Comparison of ENCODE assay signal across 25 cellular contexts in the genomic region with DNA sequence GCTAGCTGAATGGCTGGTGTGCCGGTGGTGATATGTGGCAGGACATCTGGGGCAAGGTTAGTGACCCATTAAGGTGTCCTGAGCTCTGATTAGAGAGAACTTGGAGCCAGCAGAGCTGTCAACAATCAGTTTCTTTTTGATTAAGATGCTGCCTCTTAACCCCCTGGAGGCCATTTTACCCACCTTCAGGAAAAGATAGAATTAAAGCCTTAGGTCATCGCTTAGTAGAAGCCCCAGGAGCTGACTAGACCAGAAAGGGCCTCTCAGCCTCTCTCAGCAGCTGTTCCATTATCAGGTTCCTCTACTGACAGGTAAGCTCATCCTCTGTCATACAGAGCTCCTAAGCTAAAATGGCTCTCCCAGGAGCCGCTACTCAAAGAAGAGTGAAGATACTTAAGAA.
DNase-seq lines count a peak whose midpoint lies in the region; ATAC-seq and TF ChIP-seq lines count a peak whose summit lies in the region.
"Had no signal": no experiment of that assay in that cellular context is flagged by ENCODE, and none has a peak within 500 bp of the region (broad histone marks: within the 10 kb centered on the region; RNA-seq: fewer than 3 reads in every experiment).

No MANE protein-coding gene starts in this region.

- H3K36me3 Mint-ChIP-seq in CD4-positive, alpha-beta T cell (ENCODE audit: low read depth): no peaks in the 10 kb centered on the region
- H3K36me3 Mint-ChIP-seq in T-helper 17 cell (ENCODE audit: low read depth): no peaks in the 10 kb centered on the region
- H3K36me3 Mint-ChIP-seq in naive thymus-derived CD4-positive, alpha-beta T cell: peaks cover 0 to 10% (median 3%) of the 10 kb centered on the region in 5 donors

- CTCF ChIA-PET in CD4-positive, alpha-beta T cell (lab: Charles Lee): interaction anchor here (0.8 kb wide), 1 partner anchor 10 kb away, joined by 3 read pairs; no protein-coding TSS in a partner anchor
- CTCF ChIA-PET in naive thymus-derived CD4-positive, alpha-beta T cell (lab: Charles Lee): interaction anchor here (0.6 kb wide), 2 partner anchors 10 to 769 kb away, joined by 3 read pairs; no protein-coding TSS in a partner anchor

- DNase-seq in CD4-positive, alpha-beta T cell: no peak
- peak; percentile 10 for DNase-seq in ELF-1 (ENCODE audit: low read depth, low spot score)
- no peak for DNase-seq in T-helper 17 cell
- no peak for DNase-seq in naive thymus-derived CD4-positive, alpha-beta T cell
- no peak for DNase-seq in posterior vena cava (ENCODE audit: low spot score)
- DNase-seq in upper lobe of left lung: no peak
- DNase-seq: activated CD4-positive, alpha-beta T cell treated with anti-CD3 and anti-CD28 coated beads for 36 hours; activated effector memory CD4-positive, alpha-beta T cell treated with anti-CD3 and anti-CD28 coated beads, Interleukin-2, amount 50 U/mL, for 16 hours; Caco-2; central memory CD4-positive, alpha-beta T cell; cortex of kidney; DMS79; GF-D8; GOT3; IMR-90; left lung; MV-4-11; Peyer's patch; stimulated activated CD4-positive, alpha-beta T cell treated with anti-CD3 and anti-CD28 coated beads, Interleukin-15, amount 100 ng/mL, for 24 hours; stimulated activated naive CD4-positive, alpha-beta T cell had no signal

- H3K4me1 Mint-ChIP-seq in CD4-positive, alpha-beta T cell (ENCODE audit: low read depth): no peaks in the 10 kb centered on the region
- H3K4me1 Mint-ChIP-seq in T-helper 17 cell: peaks cover 2% of the 10 kb centered on the region
- H3K4me1 Mint-ChIP-seq in naive thymus-derived CD4-positive, alpha-beta T cell: peaks cover 0 to 9% (median 4%) of the 10 kb centered on the region in 7 donors

- H3K4me3 ChIP-seq in naive thymus-derived CD4-positive, alpha-beta T cell (ENCODE audit: low read length): no peak overlapping the region
- no peak overlapping the region for H3K4me3 ChIP-seq in upper lobe of left lung
- H3K4me3 ChIP-seq: BLaER1 treated with 17β-estradiol and CSF1 and Interleukin-3, amounts not matched to agents 10 nM and 100 nM; left lung; Peyer's patch; suprapubic skin had no signal

- H3K36me3 ChIP-seq in naive thymus-derived CD4-positive, alpha-beta T cell (ENCODE audit: control insufficient read depth in 2 of 3, insufficient read depth in 3 of 3, low read length in 3 of 3): no peaks in the 10 kb centered on the region
- H3K36me3 ChIP-seq in upper lobe of left lung: no peaks in the 10 kb centered on the region
- H3K36me3 ChIP-seq: BLaER1 treated with 17β-estradiol and CSF1 and Interleukin-3, amounts not matched to agents 10 nM and 100 nM; left lung; Peyer's patch; suprapubic skin had no signal

- no peak for TF ChIP-seq CTCF in CD4-positive, alpha-beta T cell (IDR thresholded peaks at IDR 0.05)
- no peak for TF ChIP-seq CTCF in upper lobe of left lung (IDR thresholded peaks at IDR 0.05)

- H3K4me1 ChIP-seq in naive thymus-derived CD4-positive, alpha-beta T cell (ENCODE audit: control insufficient read depth in 2 of 2, insufficient read depth in 2 of 2, low read length in 2 of 2): no peaks in the 10 kb centered on the region
- no peaks in the 10 kb centered on the region for H3K4me1 ChIP-seq in upper lobe of left lung
- H3K4me1 ChIP-seq: BLaER1 treated with 17β-estradiol and CSF1 and Interleukin-3, amounts not matched to agents 10 nM and 100 nM; Caco-2; left lung; suprapubic skin had no signal

- no peak overlapping the region for H3K27ac ChIP-seq in CD4-positive, alpha-beta T cell (ENCODE audit: low read depth, low read length)
- no peak overlapping the region for H3K27ac ChIP-seq in naive thymus-derived CD4-positive, alpha-beta T cell (ENCODE audit: low read depth, low read length)
- H3K27ac ChIP-seq in upper lobe of left lung: no peak overlapping the region
- H3K27ac ChIP-seq: BLaER1 treated with 17β-estradiol and CSF1 and Interleukin-3, amounts not matched to agents 10 nM and 100 nM; left lung; suprapubic skin had no signal

- intact Hi-C loops in CD4-positive, alpha-beta T cell (cut with DNase I, micrococcal nuclease): no loop called here
- intact Hi-C loops in naive thymus-derived CD4-positive, alpha-beta T cell (cut with micrococcal nuclease): no loop called here
- intact Hi-C loops in posterior vena cava (cut with DNase I): no loop called here

- 70 to 78% methylated on average over 3 of the region's 3 CpGs for WGBS in upper lobe of left lung, 2 donors

- no peak for ATAC-seq in CD4-positive, alpha-beta T cell (ENCODE audit: poor library complexity)
- ATAC-seq in T-helper 17 cell (no peak), GM18867 (IDR thresholded peaks at IDR 0.05; ENCODE audit: unreplicated experiment) (no peak), upper lobe of left lung (ENCODE audit: low FRiP score in 2 of 2) (no peak), GM18858 (IDR thresholded peaks at IDR 0.05; ENCODE audit: unreplicated experiment) (no peak)
- no peak for ATAC-seq in naive thymus-derived CD4-positive, alpha-beta T cell
- ATAC-seq: activated CD4-positive, alpha-beta T cell treated with anti-CD3 and anti-CD28 coated beads for 36 hours; esophagus mucosa; left lung had no signal

- no peak overlapping the region for H3K4me3 Mint-ChIP-seq in CD4-positive, alpha-beta T cell
- no peak overlapping the region for H3K4me3 Mint-ChIP-seq in T-helper 17 cell
- no peak overlapping the region for H3K4me3 Mint-ChIP-seq in naive thymus-derived CD4-positive, alpha-beta T cell
- H3K4me3 Mint-ChIP-seq: activated CD4-positive, alpha-beta T cell treated with anti-CD3 and anti-CD28 coated beads for 36 hours had no signal

- no peak for TF ChIP-seq POLR2A in upper lobe of left lung (IDR thresholded peaks at IDR 0.05)

- no peaks in the 10 kb centered on the region for H3K9me3 ChIP-seq in CD4-positive, alpha-beta T cell (ENCODE audit: control insufficient read depth, low read length)
- H3K9me3 ChIP-seq in T-helper 17 cell (ENCODE audit: control insufficient read depth, low read length, poor library complexity, severe bottlenecking) (no peaks in the 10 kb centered on the region), upper lobe of left lung (no peaks in the 10 kb centered on the region)
- no peaks in the 10 kb centered on the region for H3K9me3 ChIP-seq in naive thymus-derived CD4-positive, alpha-beta T cell (ENCODE audit: control insufficient read depth in 2 of 3, low read length in 3 of 3)
- H3K9me3 ChIP-seq: BLaER1 treated with 17β-estradiol and CSF1 and Interleukin-3, amounts not matched to agents 10 nM and 100 nM; Caco-2; left lung; Peyer's patch; suprapubic skin had no signal

- TF ChIP-seq EP300 in upper lobe of left lung (IDR thresholded peaks at IDR 0.05): no peak

- no peaks in the 10 kb centered on the region for H3K27me3 Mint-ChIP-seq in CD4-positive, alpha-beta T cell
- no peaks in the 10 kb centered on the region for H3K27me3 Mint-ChIP-seq in T-helper 17 cell
- H3K27me3 Mint-ChIP-seq in naive thymus-derived CD4-positive, alpha-beta T cell: no peaks in the 10 kb centered on the region
- H3K27me3 Mint-ChIP-seq: activated CD4-positive, alpha-beta T cell treated with anti-CD3 and anti-CD28 coated beads for 36 hours had no signal

- H3K9me3 Mint-ChIP-seq in CD4-positive, alpha-beta T cell: no peaks in the 10 kb centered on the region
- H3K9me3 Mint-ChIP-seq in naive thymus-derived CD4-positive, alpha-beta T cell: no peaks in the 10 kb centered on the region

- H3K27ac Mint-ChIP-seq in CD4-positive, alpha-beta T cell: peak overlapping the region; percentile 29
- H3K27ac Mint-ChIP-seq in T-helper 17 cell: peak overlapping the region; percentile 57
- peak overlapping the region in 5 of 9 donors; percentile 14 to 80 (median 55) for H3K27ac Mint-ChIP-seq in naive thymus-derived CD4-positive, alpha-beta T cell
- H3K27ac Mint-ChIP-seq: activated CD4-positive, alpha-beta T cell treated with anti-CD3 and anti-CD28 coated beads for 36 hours had no signal

- POLR2A ChIA-PET in CD4-positive, alpha-beta T cell (lab: Charles Lee): no interaction called here
- POLR2A ChIA-PET in naive thymus-derived CD4-positive, alpha-beta T cell (lab: Charles Lee): no interaction called here

- no peaks in the 10 kb centered on the region for H3K27me3 ChIP-seq in CD4-positive, alpha-beta T cell (ENCODE audit: control insufficient read depth, insufficient read depth, low read length)
- H3K27me3 ChIP-seq in naive thymus-derived CD4-positive, alpha-beta T cell (ENCODE audit: control insufficient read depth in 2 of 2, insufficient read depth in 2 of 2, low read length in 2 of 2): no peaks in the 10 kb centered on the region
- H3K27me3 ChIP-seq in upper lobe of left lung: no peaks in the 10 kb centered on the region
- H3K27me3 ChIP-seq: BLaER1 treated with 17β-estradiol and CSF1 and Interleukin-3, amounts not matched to agents 10 nM and 100 nM; left lung; Peyer's patch; suprapubic skin had no signal
